Comparison of ENCODE assay signal across 23 cellular contexts in the genomic region with DNA sequence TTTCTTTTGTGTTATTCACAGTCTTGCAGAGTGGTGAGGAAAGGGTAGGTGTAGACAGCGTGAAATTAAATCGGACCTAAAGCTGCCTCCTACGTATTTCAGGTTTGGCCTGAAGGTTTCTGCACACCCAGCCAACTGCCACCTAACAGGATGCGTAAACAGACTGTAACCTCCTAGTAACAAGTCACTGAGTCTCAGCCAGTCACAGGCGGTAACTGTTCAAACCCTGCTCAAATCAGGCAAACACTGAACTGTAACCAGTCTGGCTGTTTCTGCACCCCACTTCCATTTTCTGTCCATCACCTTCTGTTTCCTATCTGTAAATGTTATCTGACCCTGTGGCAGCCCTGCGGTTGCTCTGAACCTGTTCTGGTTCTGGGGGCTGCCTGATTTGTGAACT.
DNase-seq lines count a peak whose midpoint lies in the region; ATAC-seq and TF ChIP-seq lines count a peak whose summit lies in the region.
"Had no signal": no experiment of that assay in that cellular context is flagged by ENCODE, and none has a peak within 500 bp of the region (broad histone marks: within the 10 kb centered on the region; RNA-seq: fewer than 3 reads in every experiment).

No MANE protein-coding gene starts in this region.

- H3K79me2 ChIP-seq in Loucy (ENCODE audit: insufficient read depth, low read length): no peaks in the 10 kb centered on the region

- no peaks in the 10 kb centered on the region for H4K20me1 ChIP-seq in Loucy (ENCODE audit: insufficient read depth, low read length, poor library complexity, severe bottlenecking)
- H4K20me1 ChIP-seq: BLaER1 had no signal

- H3K9ac ChIP-seq in Loucy (ENCODE audit: low read depth, low read length, poor library complexity, severe bottlenecking): no peak overlapping the region
- H3K9ac ChIP-seq: BLaER1, GM23248 had no signal

- H3K36me3 Mint-ChIP-seq in activated naive CD4-positive, alpha-beta T cell treated with anti-CD3 and anti-CD28 coated beads, Interleukin-2, amount 10 ng/mL, durations not matched to agents 7 days and 5 days: no peaks in the 10 kb centered on the region
- H3K36me3 Mint-ChIP-seq: CD4-positive, alpha-beta memory T cell had no signal

- no peaks in the 10 kb centered on the region for H3K4me1 Mint-ChIP-seq in activated naive CD4-positive, alpha-beta T cell treated with anti-CD3 and anti-CD28 coated beads, Interleukin-2, amount 10 ng/mL, durations not matched to agents 7 days and 5 days
- H3K4me1 Mint-ChIP-seq: CD4-positive, alpha-beta memory T cell had no signal

- H3K36me3 ChIP-seq in Loucy (ENCODE audit: insufficient read depth, low read length): no peaks in the 10 kb centered on the region
- H3K36me3 ChIP-seq: BLaER1 had no signal

- H3K27me3 Mint-ChIP-seq in activated naive CD4-positive, alpha-beta T cell treated with anti-CD3 and anti-CD28 coated beads, Interleukin-2, amount 10 ng/mL, durations not matched to agents 7 days and 5 days: peaks cover 22% of the 10 kb centered on the region

- no peaks in the 10 kb centered on the region for H3K9me3 Mint-ChIP-seq in activated naive CD4-positive, alpha-beta T cell treated with anti-CD3 and anti-CD28 coated beads, Interleukin-2, amount 10 ng/mL, durations not matched to agents 7 days and 5 days

- no peak overlapping the region for H3K27ac Mint-ChIP-seq in activated naive CD4-positive, alpha-beta T cell treated with anti-CD3 and anti-CD28 coated beads, Interleukin-2, amount 10 ng/mL, durations not matched to agents 7 days and 5 days
- H3K27ac Mint-ChIP-seq: CD4-positive, alpha-beta memory T cell had no signal

- ATAC-seq in left ventricle myocardium superior: no peak
- no peak for ATAC-seq in GM21528 (IDR thresholded peaks at IDR 0.05; ENCODE audit: low FRiP score, unreplicated experiment)
- ATAC-seq: GM12878 had no signal

- H3K4me2 ChIP-seq in Loucy (ENCODE audit: low read depth, low read length, poor library complexity, severe bottlenecking): peak overlapping the region; percentile 3
- H3K4me2 ChIP-seq: BLaER1 had no signal

- no peaks in the 10 kb centered on the region for H3F3A ChIP-seq in Loucy (ENCODE audit: low read depth)

- CTCF ChIA-PET in activated naive CD4-positive, alpha-beta T cell treated with anti-CD3 and anti-CD28 coated beads, Interleukin-2, amount 10 ng/mL, durations not matched to agents 7 days and 5 days (lab: Charles Lee): no interaction called here

- no peaks in the 10 kb centered on the region for H3K27me3 ChIP-seq in Loucy (ENCODE audit: insufficient read depth, low read length, poor library complexity, severe bottlenecking)
- H3K27me3 ChIP-seq: BLaER1 had no signal

- DNase-seq in left kidney (ENCODE audit: low read depth, low spot score) (peak; percentile 87), renal cortical epithelial cell (ENCODE audit: low read depth) (peak; percentile 47), left ventricle myocardium superior (no peak), islet precursor cell (no peak)
- DNase-seq in activated naive CD4-positive, alpha-beta T cell treated with anti-CD3 and anti-CD28 coated beads, Interleukin-2, amount 10 ng/mL, durations not matched to agents 7 days and 5 days: no peak
- DNase-seq: CD4-positive, alpha-beta memory T cell; DND-41; GM23248; HCEC 1CT; KG1; MV-4-11; NCI-H1105 treated with DMSO at 0.1 percent for 48 hours; NCI-H2081 treated with DMSO at 0.1 percent for 48 hours; NCI-H2171 treated with DMSO at 0.1 percent for 48 hours; NCI-H446; NCI-H526; RPMI8226; SHP77 had no signal

- no peaks in the 10 kb centered on the region for H3K4me1 ChIP-seq in Loucy (ENCODE audit: insufficient read depth, low read length, poor library complexity, severe bottlenecking)

- no peak overlapping the region for H3K4me3 Mint-ChIP-seq in activated naive CD4-positive, alpha-beta T cell treated with anti-CD3 and anti-CD28 coated beads, Interleukin-2, amount 10 ng/mL, durations not matched to agents 7 days and 5 days
- H3K4me3 Mint-ChIP-seq: CD4-positive, alpha-beta memory T cell had no signal

- H3K27ac ChIP-seq in VCaP: peak overlapping the region; percentile 69
- H3K27ac ChIP-seq: BLaER1, GM23248 had no signal

- TF ChIP-seq CTCF in Loucy (conservative IDR thresholded peaks at IDR 0.05; ENCODE audit: low read length) (no peak), VCaP (conservative IDR thresholded peaks at IDR 0.05) (no peak)

- no peak overlapping the region for H3K4me3 ChIP-seq in Loucy (ENCODE audit: low read length, poor library complexity, severe bottlenecking)
- H3K4me3 ChIP-seq: BLaER1, GM12878, GM23248 had no signal

- no peaks in the 10 kb centered on the region for H3K9me2 ChIP-seq in Loucy (replicated peaks; ENCODE audit: low read depth, low read length)

- no peaks in the 10 kb centered on the region for H3K9me3 ChIP-seq in Loucy (ENCODE audit: insufficient read depth, low read depth, low read length)
- H3K9me3 ChIP-seq: BLaER1 had no signal

- intact Hi-C loops in left ventricle myocardium superior (cut with micrococcal nuclease): no loop called here

- H2AFZ ChIP-seq in Loucy (ENCODE audit: low read length): no peak overlapping the region
- H2AFZ ChIP-seq: GM23248 had no signal

Comparison
In these comparisons a context has a peak if more than half of its experiments do, and no peak if none do; other contexts are left out.
1. DNase-seq: peak in left kidney (single experiment) and renal cortical epithelial cell (single experiment); none in left ventricle myocardium superior (single experiment), activated naive CD4-positive, alpha-beta T cell treated with anti-CD3 and anti-CD28 coated beads, Interleukin-2, amount 10 ng/mL, durations not matched to agents 7 days and 5 days (single experiment) and islet precursor cell (single experiment).